Comparison of ENCODE assay signal across 8 cellular contexts in the genomic region with DNA sequence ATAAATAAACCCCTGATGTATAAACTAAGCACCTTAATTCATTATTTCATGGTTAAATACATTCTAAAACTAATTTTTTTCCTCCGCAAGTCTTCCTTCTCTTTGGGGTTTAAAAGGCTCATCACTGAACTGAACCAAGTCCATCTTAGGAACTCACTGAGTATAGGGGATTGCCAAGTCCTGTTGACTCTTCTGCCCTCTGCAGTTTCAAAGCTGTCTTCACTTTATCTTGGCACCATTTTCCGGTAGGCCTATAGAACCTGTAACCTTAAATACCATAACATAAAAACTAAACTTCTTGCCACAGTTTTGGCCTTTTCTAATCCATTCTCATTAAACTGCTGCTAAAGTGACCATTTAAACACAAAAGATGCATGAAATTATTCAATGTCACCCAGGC.
A peak's percentile ranks its signal among the peaks of the same experiment; 100 is the strongest.
DNase-seq lines count a peak whose midpoint lies in the region; ATAC-seq lines count a peak whose summit lies in the region.

No MANE protein-coding gene starts in this region.

- peak; percentile 83 for ATAC-seq in GM19463 (IDR thresholded peaks at IDR 0.05; ENCODE audit: unreplicated experiment)

- H3K4ac ChIP-seq in neuronal stem cell (ENCODE audit: low read length) = no peak overlapping the region

- H3K27me3 ChIP-seq in neuronal stem cell (ENCODE audit: control insufficient read depth in 3 of 3, insufficient read depth in 3 of 3, low read depth in 1 of 3, low read length in 3 of 3) = no peaks in the 10 kb centered on the region

- H3K79me1 ChIP-seq in neuronal stem cell (ENCODE audit: low read depth, low read length) = no peaks in the 10 kb centered on the region

- DNase-seq in DMS 273 (lab: John Stamatoyannopoulos, UW; ENCODE audit: unreplicated experiment) (peak; percentile 49), NCI-H82 (lab: John Stamatoyannopoulos, UW) (peak; percentile 83), dermis blood vessel endothelial cell (peak; percentile 51), pons (ENCODE audit: low spot score) (peak; percentile 46), GM03348 (ENCODE audit: low spot score) (no peak), NCI-H226 (no peak), neuronal stem cell (ENCODE audit: low spot score) (no peak)

- H2BK15ac ChIP-seq in neuronal stem cell (ENCODE audit: low read length) = no peak overlapping the region

- no peak overlapping the region for H4K91ac ChIP-seq in neuronal stem cell (ENCODE audit: low read depth, low read length, poor library complexity)

- H2AFZ ChIP-seq in neuronal stem cell (ENCODE audit: low read length) = no peak overlapping the region

- no peak overlapping the region for H3K23ac ChIP-seq in neuronal stem cell (ENCODE audit: low read depth, low read length, poor library complexity)

- no peak overlapping the region for H2BK120ac ChIP-seq in neuronal stem cell (ENCODE audit: low read depth, low read length)

- no peak overlapping the region for H2BK5ac ChIP-seq in neuronal stem cell (ENCODE audit: low read length)

- H3K18ac ChIP-seq in neuronal stem cell (ENCODE audit: low read length) = no peak overlapping the region

- H3K9ac ChIP-seq in neuronal stem cell (ENCODE audit: low read depth, low read length, poor library complexity) = no peak overlapping the region

- H3K4me2 ChIP-seq in neuronal stem cell (ENCODE audit: insufficient read depth, low read length, poor library complexity, severe bottlenecking) = no peak overlapping the region

- no CpG with 5 or more reads among the region's 2 CpGs for WGBS in neuronal stem cell (ENCODE audit: extremely low coverage in 2 of 2, insufficient read length in 2 of 2, insufficient replicate concordance in 1 of 2), 2 donors

- H3K14ac ChIP-seq in neuronal stem cell (ENCODE audit: low read length) = no peak overlapping the region

- no peaks in the 10 kb centered on the region for H3K36me3 ChIP-seq in neuronal stem cell (replicated peaks in 1 of 2; ENCODE audit: control insufficient read depth in 2 of 2, insufficient read depth in 2 of 2, low read length in 2 of 2)

- no peak overlapping the region for H2BK12ac ChIP-seq in neuronal stem cell (ENCODE audit: low read length)

- H2AK5ac ChIP-seq in neuronal stem cell (ENCODE audit: low read depth, low read length) = no peak overlapping the region

- H3K4me1 ChIP-seq in neuronal stem cell (ENCODE audit: control insufficient read depth in 2 of 2, insufficient read depth in 1 of 2, low read depth in 1 of 2, low read length in 2 of 2) = no peaks in the 10 kb centered on the region

- H3K27ac ChIP-seq in neuronal stem cell (replicated peaks; ENCODE audit: low read length) = no peak overlapping the region

- no peak overlapping the region for H3K4me3 ChIP-seq in neuronal stem cell (ENCODE audit: low read length in 2 of 2)

- no peaks in the 10 kb centered on the region for H3K9me3 ChIP-seq in neuronal stem cell (replicated peaks in 1 of 2; ENCODE audit: control insufficient read depth in 2 of 2, insufficient read depth in 1 of 2, low read depth in 1 of 2, low read length in 2 of 2)

- H4K8ac ChIP-seq in neuronal stem cell (ENCODE audit: low read depth, low read length) = no peak overlapping the region

Comparison
In these comparisons a context has a peak if more than half of its experiments do, and no peak if none do; other contexts are left out.
1. DNase-seq: peak in DMS 273 (single experiment), NCI-H82 (single experiment), dermis blood vessel endothelial cell (single experiment) and pons (single experiment); none in GM03348 (single experiment), NCI-H226 (single experiment) and neuronal stem cell (single experiment).